2 cellular contexts compared by ENCODE assay signal in the genomic region with DNA sequence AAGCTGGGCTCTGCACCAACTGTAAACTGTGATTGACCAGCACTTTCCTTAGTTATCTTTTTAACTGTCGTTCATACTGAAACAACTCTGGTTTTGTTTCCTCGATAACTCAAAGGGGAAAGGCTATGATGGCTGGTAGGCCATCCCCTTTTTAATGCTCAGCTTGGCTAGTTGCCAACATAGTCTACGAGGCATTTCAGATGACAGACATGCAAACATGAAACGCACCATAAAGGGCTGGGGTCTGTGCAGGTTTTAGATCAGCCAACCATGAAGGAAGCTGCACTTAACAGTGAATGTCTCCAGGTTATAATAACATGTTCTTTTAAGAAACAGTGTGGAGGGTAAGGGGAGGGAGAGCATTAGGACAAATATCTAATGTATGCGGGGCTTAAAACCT.
TF ChIP-seq lines count a peak whose summit lies in the region.

No MANE protein-coding gene starts in this region.

TF ChIP-seq in SK-N-SH, 30 proteins besides CTCF, POLR2A, EP300 and RAD21 (continued from another document):
- TF ChIP-seq, protein P1, sequence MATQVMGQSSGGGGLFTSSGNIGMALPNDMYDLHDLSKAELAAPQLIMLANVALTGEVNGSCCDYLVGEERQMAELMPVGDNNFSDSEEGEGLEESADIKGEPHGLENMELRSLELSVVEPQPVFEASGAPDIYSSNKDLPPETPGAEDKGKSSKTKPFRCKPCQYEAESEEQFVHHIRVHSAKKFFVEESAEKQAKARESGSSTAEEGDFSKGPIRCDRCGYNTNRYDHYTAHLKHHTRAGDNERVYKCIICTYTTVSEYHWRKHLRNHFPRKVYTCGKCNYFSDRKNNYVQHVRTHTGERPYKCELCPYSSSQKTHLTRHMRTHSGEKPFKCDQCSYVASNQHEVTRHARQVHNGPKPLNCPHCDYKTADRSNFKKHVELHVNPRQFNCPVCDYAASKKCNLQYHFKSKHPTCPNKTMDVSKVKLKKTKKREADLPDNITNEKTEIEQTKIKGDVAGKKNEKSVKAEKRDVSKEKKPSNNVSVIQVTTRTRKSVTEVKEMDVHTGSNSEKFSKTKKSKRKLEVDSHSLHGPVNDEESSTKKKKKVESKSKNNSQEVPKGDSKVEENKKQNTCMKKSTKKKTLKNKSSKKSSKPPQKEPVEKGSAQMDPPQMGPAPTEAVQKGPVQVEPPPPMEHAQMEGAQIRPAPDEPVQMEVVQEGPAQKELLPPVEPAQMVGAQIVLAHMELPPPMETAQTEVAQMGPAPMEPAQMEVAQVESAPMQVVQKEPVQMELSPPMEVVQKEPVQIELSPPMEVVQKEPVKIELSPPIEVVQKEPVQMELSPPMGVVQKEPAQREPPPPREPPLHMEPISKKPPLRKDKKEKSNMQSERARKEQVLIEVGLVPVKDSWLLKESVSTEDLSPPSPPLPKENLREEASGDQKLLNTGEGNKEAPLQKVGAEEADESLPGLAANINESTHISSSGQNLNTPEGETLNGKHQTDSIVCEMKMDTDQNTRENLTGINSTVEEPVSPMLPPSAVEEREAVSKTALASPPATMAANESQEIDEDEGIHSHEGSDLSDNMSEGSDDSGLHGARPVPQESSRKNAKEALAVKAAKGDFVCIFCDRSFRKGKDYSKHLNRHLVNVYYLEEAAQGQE (IDR thresholded peaks at IDR 0.05; ENCODE audit: low read depth, low read length) = no peak
- TF ChIP-seq TCF12 (IDR thresholded peaks at IDR 0.05) = no peak
- TF ChIP-seq ELF1 (IDR thresholded peaks at IDR 0.05) = no peak
- TF ChIP-seq, protein P2, sequence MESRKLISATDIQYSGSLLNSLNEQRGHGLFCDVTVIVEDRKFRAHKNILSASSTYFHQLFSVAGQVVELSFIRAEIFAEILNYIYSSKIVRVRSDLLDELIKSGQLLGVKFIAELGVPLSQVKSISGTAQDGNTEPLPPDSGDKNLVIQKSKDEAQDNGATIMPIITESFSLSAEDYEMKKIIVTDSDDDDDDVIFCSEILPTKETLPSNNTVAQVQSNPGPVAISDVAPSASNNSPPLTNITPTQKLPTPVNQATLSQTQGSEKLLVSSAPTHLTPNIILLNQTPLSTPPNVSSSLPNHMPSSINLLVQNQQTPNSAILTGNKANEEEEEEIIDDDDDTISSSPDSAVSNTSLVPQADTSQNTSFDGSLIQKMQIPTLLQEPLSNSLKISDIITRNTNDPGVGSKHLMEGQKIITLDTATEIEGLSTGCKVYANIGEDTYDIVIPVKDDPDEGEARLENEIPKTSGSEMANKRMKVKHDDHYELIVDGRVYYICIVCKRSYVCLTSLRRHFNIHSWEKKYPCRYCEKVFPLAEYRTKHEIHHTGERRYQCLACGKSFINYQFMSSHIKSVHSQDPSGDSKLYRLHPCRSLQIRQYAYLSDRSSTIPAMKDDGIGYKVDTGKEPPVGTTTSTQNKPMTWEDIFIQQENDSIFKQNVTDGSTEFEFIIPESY (IDR thresholded peaks at IDR 0.05; ENCODE audit: borderline replicate concordance, low read depth) = no peak
- no peak for TF ChIP-seq RCOR1 (IDR thresholded peaks at IDR 0.05; ENCODE audit: low read length)
- no peak for TF ChIP-seq MEF2A (IDR thresholded peaks at IDR 0.05; ENCODE audit: borderline replicate concordance, low read depth)
- no peak for TF ChIP-seq RFX5 (IDR thresholded peaks at IDR 0.05; ENCODE audit: low read length)
- TF ChIP-seq FOSL2 (IDR thresholded peaks at IDR 0.05; ENCODE audit: borderline replicate concordance, low read depth) = no peak

TF ChIP-seq in SK-N-SH treated with all-trans-retinoic acid at 6 μM for 48 hours, 23 proteins besides CTCF, POLR2A, EP300 and RAD21 (continued from another document):
- TF ChIP-seq, protein P3, sequence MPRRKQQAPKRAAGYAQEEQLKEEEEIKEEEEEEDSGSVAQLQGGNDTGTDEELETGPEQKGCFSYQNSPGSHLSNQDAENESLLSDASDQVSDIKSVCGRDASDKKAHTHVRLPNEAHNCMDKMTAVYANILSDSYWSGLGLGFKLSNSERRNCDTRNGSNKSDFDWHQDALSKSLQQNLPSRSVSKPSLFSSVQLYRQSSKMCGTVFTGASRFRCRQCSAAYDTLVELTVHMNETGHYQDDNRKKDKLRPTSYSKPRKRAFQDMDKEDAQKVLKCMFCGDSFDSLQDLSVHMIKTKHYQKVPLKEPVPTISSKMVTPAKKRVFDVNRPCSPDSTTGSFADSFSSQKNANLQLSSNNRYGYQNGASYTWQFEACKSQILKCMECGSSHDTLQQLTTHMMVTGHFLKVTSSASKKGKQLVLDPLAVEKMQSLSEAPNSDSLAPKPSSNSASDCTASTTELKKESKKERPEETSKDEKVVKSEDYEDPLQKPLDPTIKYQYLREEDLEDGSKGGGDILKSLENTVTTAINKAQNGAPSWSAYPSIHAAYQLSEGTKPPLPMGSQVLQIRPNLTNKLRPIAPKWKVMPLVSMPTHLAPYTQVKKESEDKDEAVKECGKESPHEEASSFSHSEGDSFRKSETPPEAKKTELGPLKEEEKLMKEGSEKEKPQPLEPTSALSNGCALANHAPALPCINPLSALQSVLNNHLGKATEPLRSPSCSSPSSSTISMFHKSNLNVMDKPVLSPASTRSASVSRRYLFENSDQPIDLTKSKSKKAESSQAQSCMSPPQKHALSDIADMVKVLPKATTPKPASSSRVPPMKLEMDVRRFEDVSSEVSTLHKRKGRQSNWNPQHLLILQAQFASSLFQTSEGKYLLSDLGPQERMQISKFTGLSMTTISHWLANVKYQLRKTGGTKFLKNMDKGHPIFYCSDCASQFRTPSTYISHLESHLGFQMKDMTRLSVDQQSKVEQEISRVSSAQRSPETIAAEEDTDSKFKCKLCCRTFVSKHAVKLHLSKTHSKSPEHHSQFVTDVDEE (CRISPR knock-in tag; IDR thresholded peaks at IDR 0.05) = no peak
- no peak for TF ChIP-seq ZNF8 (CRISPR knock-in tag; IDR thresholded peaks at IDR 0.05)
- TF ChIP-seq PPARA (CRISPR knock-in tag; IDR thresholded peaks at IDR 0.05; ENCODE audit: borderline replicate concordance) = no peak
